Comparison of ENCODE assay signal across 1 cellular context in the genomic region with DNA sequence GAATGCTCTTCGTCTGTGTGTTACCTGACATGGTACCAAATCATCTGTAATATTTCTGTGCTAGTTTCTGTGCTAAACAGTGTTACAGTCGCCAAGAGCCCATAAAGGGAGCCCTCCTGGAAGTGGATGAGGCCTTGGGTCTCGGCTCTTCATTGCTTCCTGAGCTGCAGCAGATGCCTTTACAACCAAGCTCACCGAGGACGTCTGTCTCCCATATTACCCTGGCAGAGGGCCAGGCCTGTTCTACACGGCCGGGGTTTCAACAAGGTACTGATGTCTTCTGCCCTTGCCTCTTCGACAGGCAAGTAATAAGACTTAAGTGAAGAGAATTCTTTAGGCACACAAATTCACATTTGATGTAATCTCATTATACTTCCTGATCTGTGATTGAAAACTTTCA.
TF ChIP-seq lines count a peak whose summit lies in the region.

No MANE protein-coding gene starts in this region.

TF ChIP-seq in HepG2, 621 proteins besides CTCF, POLR2A, EP300 and RAD21 (continued from another document):
- TF ChIP-seq, protein P1, sequence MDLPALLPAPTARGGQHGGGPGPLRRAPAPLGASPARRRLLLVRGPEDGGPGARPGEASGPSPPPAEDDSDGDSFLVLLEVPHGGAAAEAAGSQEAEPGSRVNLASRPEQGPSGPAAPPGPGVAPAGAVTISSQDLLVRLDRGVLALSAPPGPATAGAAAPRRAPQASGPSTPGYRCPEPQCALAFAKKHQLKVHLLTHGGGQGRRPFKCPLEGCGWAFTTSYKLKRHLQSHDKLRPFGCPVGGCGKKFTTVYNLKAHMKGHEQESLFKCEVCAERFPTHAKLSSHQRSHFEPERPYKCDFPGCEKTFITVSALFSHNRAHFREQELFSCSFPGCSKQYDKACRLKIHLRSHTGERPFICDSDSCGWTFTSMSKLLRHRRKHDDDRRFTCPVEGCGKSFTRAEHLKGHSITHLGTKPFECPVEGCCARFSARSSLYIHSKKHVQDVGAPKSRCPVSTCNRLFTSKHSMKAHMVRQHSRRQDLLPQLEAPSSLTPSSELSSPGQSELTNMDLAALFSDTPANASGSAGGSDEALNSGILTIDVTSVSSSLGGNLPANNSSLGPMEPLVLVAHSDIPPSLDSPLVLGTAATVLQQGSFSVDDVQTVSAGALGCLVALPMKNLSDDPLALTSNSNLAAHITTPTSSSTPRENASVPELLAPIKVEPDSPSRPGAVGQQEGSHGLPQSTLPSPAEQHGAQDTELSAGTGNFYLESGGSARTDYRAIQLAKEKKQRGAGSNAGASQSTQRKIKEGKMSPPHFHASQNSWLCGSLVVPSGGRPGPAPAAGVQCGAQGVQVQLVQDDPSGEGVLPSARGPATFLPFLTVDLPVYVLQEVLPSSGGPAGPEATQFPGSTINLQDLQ (CRISPR knock-in tag; IDR thresholded peaks at IDR 0.05): no peak
- peak; percentile 47 for TF ChIP-seq RBM22 (optimal IDR thresholded peaks at IDR 0.05; ENCODE audit: low read length)
